In the genomic region with DNA sequence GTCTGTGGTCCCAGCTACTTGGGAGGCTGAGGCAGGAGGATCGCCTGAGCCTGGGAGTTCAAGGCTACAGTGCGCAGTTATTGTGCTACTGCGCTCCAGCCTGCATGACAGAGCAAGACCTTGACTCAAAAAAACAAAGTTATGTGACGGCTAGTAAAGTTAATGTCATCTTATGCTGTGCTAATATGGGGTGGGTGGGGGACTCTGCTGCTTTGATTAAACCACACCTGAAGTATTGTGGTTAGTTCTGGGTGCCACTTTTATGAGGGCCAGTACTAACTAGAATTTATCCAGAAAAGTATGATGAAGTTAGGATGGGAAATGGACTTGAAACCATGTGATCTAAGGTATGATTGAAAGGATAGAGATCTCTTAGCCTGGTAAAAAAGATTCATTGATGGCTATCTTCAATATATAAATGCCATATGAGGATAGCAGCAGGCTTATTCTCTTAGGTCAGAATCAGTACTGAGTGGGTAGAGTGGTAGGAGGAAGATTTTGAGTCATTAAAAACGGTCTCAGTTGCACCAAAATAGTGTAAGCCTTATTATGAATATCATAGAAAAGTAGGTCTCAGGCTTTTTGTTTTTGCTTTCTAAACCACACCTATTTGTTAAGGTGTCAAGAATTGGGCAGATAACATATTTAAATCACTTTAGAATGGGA, we compare ENCODE assay signal across 1 cellular context.
TF ChIP-seq lines count a peak whose summit lies in the region.

No MANE protein-coding gene starts in this region.

TF ChIP-seq in WTC11, 78 proteins besides CTCF, POLR2A, EP300 and RAD21 (continued from another document):
- TF ChIP-seq, protein P1, sequence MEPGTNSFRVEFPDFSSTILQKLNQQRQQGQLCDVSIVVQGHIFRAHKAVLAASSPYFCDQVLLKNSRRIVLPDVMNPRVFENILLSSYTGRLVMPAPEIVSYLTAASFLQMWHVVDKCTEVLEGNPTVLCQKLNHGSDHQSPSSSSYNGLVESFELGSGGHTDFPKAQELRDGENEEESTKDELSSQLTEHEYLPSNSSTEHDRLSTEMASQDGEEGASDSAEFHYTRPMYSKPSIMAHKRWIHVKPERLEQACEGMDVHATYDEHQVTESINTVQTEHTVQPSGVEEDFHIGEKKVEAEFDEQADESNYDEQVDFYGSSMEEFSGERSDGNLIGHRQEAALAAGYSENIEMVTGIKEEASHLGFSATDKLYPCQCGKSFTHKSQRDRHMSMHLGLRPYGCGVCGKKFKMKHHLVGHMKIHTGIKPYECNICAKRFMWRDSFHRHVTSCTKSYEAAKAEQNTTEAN (CRISPR knock-in tag; IDR thresholded peaks at IDR 0.05), result no peak
TF ChIP-seq in WTC11: peak in this region for 0.
